In the genomic region with DNA sequence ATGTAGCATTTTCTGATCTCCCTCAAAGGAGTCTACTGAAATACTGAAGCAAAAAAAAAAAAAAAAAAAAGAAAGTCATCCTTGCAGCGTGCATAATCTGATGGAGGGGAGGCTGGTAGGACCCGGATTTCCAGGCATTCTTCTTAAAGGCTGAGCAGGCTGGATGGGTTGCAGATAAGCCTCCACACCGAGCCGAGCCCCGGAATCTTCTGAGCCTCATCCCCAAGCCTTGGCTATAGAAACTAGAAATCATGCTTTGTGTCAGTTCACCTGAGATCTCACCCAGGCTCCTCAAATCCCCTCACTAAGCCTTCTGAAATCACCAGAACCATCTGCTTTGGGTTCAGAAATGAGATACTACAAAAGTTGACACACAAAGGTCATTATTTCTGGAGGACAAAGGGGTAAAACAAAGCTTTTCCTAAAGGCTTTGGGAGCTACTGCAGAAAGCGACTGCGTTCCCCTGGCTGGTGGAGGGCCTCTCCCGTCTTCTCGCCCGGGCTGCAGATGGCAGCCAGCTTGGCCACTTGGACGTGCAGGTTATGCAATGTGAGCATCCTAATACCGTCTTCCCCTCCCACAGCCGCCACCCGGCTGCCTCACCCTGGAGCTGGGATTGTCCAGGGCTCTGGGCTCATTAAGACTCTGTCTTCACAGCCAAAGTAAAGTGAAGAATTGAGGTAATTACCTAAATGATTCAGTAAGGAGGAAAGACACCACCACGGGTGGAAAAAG, we compare ENCODE assay signal across 24 cellular contexts. TPM values are rescaled to one million over a fixed set of nuclear protein-coding genes. Genes with fewer than 3 reads are reported as not detected.
"Had no signal": no experiment of that assay in that cellular context is flagged by ENCODE, and none has a peak within 500 bp of the region (broad histone marks: within the 10 kb centered on the region; RNA-seq: fewer than 3 reads in every experiment).

No MANE protein-coding gene starts in this region.

- H3K27ac ChIP-seq: epithelial cell of prostate, gastrocnemius medialis, heart right ventricle, parathyroid adenoma, spleen, tibial artery, upper lobe of left lung, vagina had no signal

- H3K27me3 ChIP-seq: vagina had no signal

- ATAC-seq: gastrocnemius medialis; heart right ventricle; naive thymus-derived CD4-positive, alpha-beta T cell; sciatic nerve; stimulated activated memory B cell treated with anti-CD40 and anti-IgM and Interleukin-4, amounts not matched to agents 10 μg/mL and 1 μg/mL and 100 μg/mL, for 72 hours had no signal

- H3K36me3 ChIP-seq: esophagus muscularis mucosa, gastrocnemius medialis, heart right ventricle, prostate gland, spleen, tibial artery, upper lobe of left lung, vagina had no signal

- H3K9ac ChIP-seq: parathyroid adenoma had no signal

- DNase-seq: effector memory CD4-positive, alpha-beta T cell; gastrocnemius medialis; heart right ventricle; hypothalamus; kidney glomerular epithelial cell; naive thymus-derived CD4-positive, alpha-beta T cell; occipital lobe; spleen; stimulated activated CD4-positive, alpha-beta T cell treated with anti-CD3 and anti-CD28 coated beads, Interleukin-15, amount 100 ng/mL, for 24 hours; stimulated activated CD4-positive, alpha-beta T cell treated with anti-CD3 and anti-CD28 coated beads, Interleukin-1b, Interleukin-23, amount 100 ng/mL, for 48 hours; stimulated activated CD4-positive, alpha-beta T cell treated with anti-CD3 and anti-CD28 coated beads, Interleukin-4, amount 100 ng/mL, for 24 hours; tibial artery; upper lobe of left lung had no signal

- H3K9me3 ChIP-seq: esophagus muscularis mucosa, gastrocnemius medialis, heart right ventricle, prostate gland, spleen, tibial artery, upper lobe of left lung, vagina had no signal

- H2AFZ ChIP-seq: parathyroid adenoma had no signal

- H3K4me1 ChIP-seq: gastrocnemius medialis had no signal

- H3K4me3 ChIP-seq: esophagus muscularis mucosa, gastrocnemius medialis, heart right ventricle, prostate gland, spleen, tibial artery, upper lobe of left lung, vagina had no signal

- H3K79me2 ChIP-seq: parathyroid adenoma had no signal

RNA-seq across cellular contexts. Expression of a gene that starts 4.7 kb away (rescaled TPM):
- total RNA-seq: fibroblast of villous mesenchyme; gastrocnemius medialis; lung microvascular endothelial cell; mesenteric fat pad; mononuclear cell; naive thymus-derived CD4-positive, alpha-beta T cell; spleen had no signal
- polyA plus RNA-seq: naive thymus-derived CD4-positive, alpha-beta T cell; spleen had no signal
